In genomic region chr16:4679854-4680636, GRCh38 we compare ENCODE assay signal across 9 cellular contexts. TPM values are rescaled to one million over a fixed set of nuclear protein-coding genes. Genes with fewer than 3 reads are reported as not detected.
DNase-seq lines count a peak whose midpoint lies in the region; ATAC-seq, FAIRE-seq and TF ChIP-seq lines count a peak whose summit lies in the region.
"Had no signal": no experiment of that assay in that cellular context is flagged by ENCODE, and none has a peak within 500 bp of the region (broad histone marks: within the 10 kb centered on the region; RNA-seq: fewer than 3 reads in every experiment).

No MANE protein-coding gene starts in this region.

- TF ChIP-seq CTCF in bronchial epithelial cell (IDR thresholded peaks at IDR 0.05; ENCODE audit: insufficient read depth, low read length, severe bottlenecking) (no peak), lung (IDR thresholded peaks at IDR 0.05; ENCODE audit: control extremely low read depth, extremely low read depth) (no peak), tibial artery (IDR thresholded peaks at IDR 0.05) (no peak), glutamatergic neuron (IDR thresholded peaks at IDR 0.05; ENCODE audit: partially characterized antibody, unreplicated experiment) (no peak)

- no peak for FAIRE-seq in bronchial epithelial cell (lab: Jason Lieb, UNC)
- FAIRE-seq: A204.1 had no signal

- peaks cover 4% of the 10 kb centered on the region for H3K9me3 Mint-ChIP-seq in glutamatergic neuron (ENCODE audit: unreplicated experiment)

- peak; percentile 72 for ATAC-seq in lung (ENCODE audit: insufficient read depth, low FRiP score)

- H3K27me3 Mint-ChIP-seq in glutamatergic neuron (ENCODE audit: unreplicated experiment), result peaks cover 11% of the 10 kb centered on the region

- peaks cover 25% of the 10 kb centered on the region for H3K36me3 ChIP-seq in bronchial epithelial cell (ENCODE audit: control insufficient read depth, insufficient read depth, low read length)
- H3K36me3 ChIP-seq in lung (ENCODE audit: control insufficient read depth in 2 of 2, insufficient read depth in 2 of 2, low read length in 2 of 2), result peaks cover 0 to 48% of the 10 kb centered on the region in 2 donors
- peaks cover 26 to 97% (median 74%) of the 10 kb centered on the region in 3 donors for H3K36me3 ChIP-seq in tibial artery

- no peak overlapping the region for H3K27ac Mint-ChIP-seq in glutamatergic neuron (ENCODE audit: unreplicated experiment)

- H3K36me3 Mint-ChIP-seq in glutamatergic neuron (ENCODE audit: unreplicated experiment), result no peaks in the 10 kb centered on the region

- H3K9me3 ChIP-seq in lung (ENCODE audit: control insufficient read depth in 2 of 2, insufficient read depth in 1 of 2, low read length in 1 of 2) (no peaks in the 10 kb centered on the region), tibial artery (no peaks in the 10 kb centered on the region)

- H3K4me3 Mint-ChIP-seq in glutamatergic neuron (ENCODE audit: unreplicated experiment), result no peak overlapping the region

- H3K4me1 Mint-ChIP-seq in glutamatergic neuron (ENCODE audit: low read depth, unreplicated experiment), result peaks cover 4% of the 10 kb centered on the region

- intact Hi-C loops in tibial artery (cut with DNase I; ENCODE audit: low total_unique reads), result no loop called here

- DNase-seq in SIG-M5 treated with dmso at 0.1 percent for 504 hours (lab: John Stamatoyannopoulos, UW; ENCODE audit: unreplicated experiment), result peak; percentile 70
- DNase-seq in SIG-M5 (lab: John Stamatoyannopoulos, UW), result no peak
- DNase-seq in bronchial epithelial cell (ENCODE audit: low read depth), result peak; percentile 78
- peak; percentile 88 for DNase-seq in lung (ENCODE audit: low spot score)
- peak; percentile 51 to 80 for DNase-seq in tibial artery
- DNase-seq in NCI-H2196 treated with DMSO at 0.1 percent for 48 hours (lab: John Stamatoyannopoulos, UW; ENCODE audit: unreplicated experiment), result no peak
- no peak for DNase-seq in glutamatergic neuron
- DNase-seq in NCI-H345 (lab: John Stamatoyannopoulos, UW), result no peak

- H3K4me3 ChIP-seq in bronchial epithelial cell (ENCODE audit: low read depth, low read length) (peak overlapping the region; percentile 15), lung (no peak overlapping the region), tibial artery (peak overlapping the region in 1 of 2 donors; percentile 14)

- H3K27me3 ChIP-seq in bronchial epithelial cell (ENCODE audit: control insufficient read depth, insufficient read depth, low read length) (no peaks in the 10 kb centered on the region), lung (ENCODE audit: control insufficient read depth, insufficient read depth) (no peaks in the 10 kb centered on the region), tibial artery (no peaks in the 10 kb centered on the region)

- H3K4me1 ChIP-seq in lung (ENCODE audit: control insufficient read depth in 2 of 2, insufficient read depth in 2 of 2, low read length in 2 of 2) (peaks cover 0 to 7% of the 10 kb centered on the region in 2 donors), tibial artery (peaks cover 0 to 7% (median 0%) of the 10 kb centered on the region in 4 donors)

- WGBS in lung, 2 donors, result 33 to 46% methylated on average over 47 of the region's 47 CpGs

- H3K27ac ChIP-seq in lung (ENCODE audit: low read depth in 1 of 2, low read length in 1 of 2) (peak overlapping the region; percentile 38 to 95), tibial artery (no peak overlapping the region)

RNA-seq across cellular contexts. Expression of gene NUDT16L1, which starts 13.3 kb away (rescaled TPM):
- total RNA-seq in bronchial epithelial cell (21.1 and 34.8 TPM in 2 replicates), lung (10 to 100 TPM; 34.7 to 41.3 TPM), glutamatergic neuron (ENCODE audit: unreplicated experiment) (34.3 TPM)
- 10 to 100 TPM; 27.8 to 29.8 TPM for polyA plus RNA-seq in lung

RNA-seq across cellular contexts. Expression of gene ANKS3, which starts 54.0 kb away (rescaled TPM):
- total RNA-seq in bronchial epithelial cell (13.3 and 16.8 TPM in 2 replicates), lung (10 to 100 TPM; 23.5 to 25.3 TPM), glutamatergic neuron (ENCODE audit: unreplicated experiment) (43.5 TPM)
- polyA plus RNA-seq in lung, result 10 to 100 TPM; 12.6 to 26.3 TPM

RNA-seq across cellular contexts. Expression of gene DNAAF8, which starts 54.3 kb away (rescaled TPM):
- total RNA-seq in bronchial epithelial cell (under 0.01 and 0.26 TPM in 2 replicates), lung (10 to 100 TPM in 1 of 2 donors, 1 to 10 TPM in 1; 5.1 to 11.3 TPM), glutamatergic neuron (ENCODE audit: unreplicated experiment) (0.59 TPM)
- 1 to 10 TPM; 4.3 to 4.9 TPM for polyA plus RNA-seq in lung

RNA-seq across cellular contexts. Expression of gene MGRN1, which starts 55.4 kb away (rescaled TPM):
- total RNA-seq in bronchial epithelial cell (6.1 and 10.1 TPM in 2 replicates), lung (100 to 1,000 TPM in 1 of 2 donors, 10 to 100 TPM in 1; 55.7 to 112 TPM), glutamatergic neuron (ENCODE audit: unreplicated experiment) (150 TPM)
- polyA plus RNA-seq in lung, result 10 to 100 TPM; 29.5 to 38.2 TPM

Comparison
In these comparisons a context has a peak if more than half of its experiments do, and no peak if none do; other contexts are left out.
1. DNase-seq: peak in SIG-M5 treated with dmso at 0.1 percent for 504 hours (single experiment), bronchial epithelial cell (single experiment), lung (single experiment) and tibial artery (2 of 2); none in SIG-M5 (single experiment), NCI-H2196 treated with DMSO at 0.1 percent for 48 hours (single experiment), glutamatergic neuron (single experiment) and NCI-H345 (single experiment).
2. H3K27ac ChIP-seq: peak in lung (2 of 2); none in tibial artery (0 of 2).